Comparison of ENCODE assay signal across 17 cellular contexts in genomic region chr9:84339951-84340350, GRCh38. TPM values are rescaled to one million over a fixed set of nuclear protein-coding genes. Genes with fewer than 3 reads are reported as not detected.
DNase-seq lines count a peak whose midpoint lies in the region; ATAC-seq and TF ChIP-seq lines count a peak whose summit lies in the region.
"Had no signal": no experiment of that assay in that cellular context is flagged by ENCODE, and none has a peak within 500 bp of the region (broad histone marks: within the 10 kb centered on the region; RNA-seq: fewer than 3 reads in every experiment).

No MANE protein-coding gene starts in this region.

- H3K79me2 ChIP-seq in PC-3 (ENCODE audit: low read length), result no peaks in the 10 kb centered on the region

- ATAC-seq in PC-3, result no peak
- peak; percentile 93 for ATAC-seq in foreskin keratinocyte
- ATAC-seq in GM21619 (IDR thresholded peaks at IDR 0.05; ENCODE audit: unreplicated experiment), result no peak
- ATAC-seq in HG02973 (IDR thresholded peaks at IDR 0.05; ENCODE audit: unreplicated experiment), result no peak
- ATAC-seq: HCT116 had no signal

- intact Hi-C loops in PC-3 (cut with micrococcal nuclease), result no loop called here

- H3K9me2 ChIP-seq in PC-3 (replicated peaks; ENCODE audit: low read length), result no peaks in the 10 kb centered on the region

- H4K20me1 ChIP-seq in PC-3 (ENCODE audit: low read length), result no peaks in the 10 kb centered on the region

- no peaks in the 10 kb centered on the region for H3K36me3 Mint-ChIP-seq in mesothelial cell of epicardium
- H3K36me3 Mint-ChIP-seq: activated naive CD8-positive, alpha-beta T cell treated with anti-CD3 and anti-CD28 coated beads for 36 hours; memory B cell had no signal

- TF ChIP-seq CTCF in GM12865 (IDR thresholded peaks at IDR 0.05; ENCODE audit: insufficient read depth, low read depth, low read length, missing control alignments) (no peak), PC-3 (conservative IDR thresholded peaks at IDR 0.05; ENCODE audit: low read depth, low read length) (no peak), foreskin keratinocyte (conservative IDR thresholded peaks at IDR 0.05) (peak; percentile 3), mesothelial cell of epicardium (IDR thresholded peaks at IDR 0.05; ENCODE audit: unreplicated experiment) (no peak)

- 0 out of 2 replicates have a peak overlapping the region, but pooled peaks have one; percentile 7 for H2AFZ ChIP-seq in PC-3 (ENCODE audit: low read length)

- peaks cover 35% of the 10 kb centered on the region for H3K4me1 Mint-ChIP-seq in mesothelial cell of epicardium
- H3K4me1 Mint-ChIP-seq: activated naive CD8-positive, alpha-beta T cell treated with anti-CD3 and anti-CD28 coated beads for 36 hours; memory B cell had no signal

- no peaks in the 10 kb centered on the region for H3K27me3 ChIP-seq in PC-3 (ENCODE audit: low read length)
- no peaks in the 10 kb centered on the region for H3K27me3 ChIP-seq in foreskin keratinocyte
- H3K27me3 ChIP-seq: esophagus muscularis mucosa, tibial nerve had no signal

- H3K27ac Mint-ChIP-seq in mesothelial cell of epicardium, result peak overlapping the region; percentile 30
- H3K27ac Mint-ChIP-seq: activated naive CD8-positive, alpha-beta T cell treated with anti-CD3 and anti-CD28 coated beads for 36 hours; memory B cell had no signal

- BruUV-seq in PC-3 (replicated peaks; lab: Mats Ljungman, UMichigan), result no TSS peak

- H3K4me3 Mint-ChIP-seq in mesothelial cell of epicardium, result no peak overlapping the region
- H3K4me3 Mint-ChIP-seq: activated naive CD8-positive, alpha-beta T cell treated with anti-CD3 and anti-CD28 coated beads for 36 hours; memory B cell had no signal

- H3K4me3 ChIP-seq in GM12865 (ENCODE audit: low read depth, low read length) (no peak overlapping the region), PC-3 (ENCODE audit: low read length) (no peak overlapping the region)
- H3K4me3 ChIP-seq: esophagus muscularis mucosa, tibial nerve had no signal

- H3F3A ChIP-seq in PC-3 (ENCODE audit: low read length, unreplicated experiment), result no peaks in the 10 kb centered on the region

- H3K27me3 Mint-ChIP-seq in mesothelial cell of epicardium (ENCODE audit: low read depth), result no peaks in the 10 kb centered on the region
- H3K27me3 Mint-ChIP-seq: activated naive CD8-positive, alpha-beta T cell treated with anti-CD3 and anti-CD28 coated beads for 36 hours had no signal

- H3K9ac ChIP-seq in PC-3 (ENCODE audit: low read length), result no peak overlapping the region

- CTCF ChIA-PET in PC-3 (lab: Charles Lee), result no interaction called here

- no peaks in the 10 kb centered on the region for H3K9me3 Mint-ChIP-seq in mesothelial cell of epicardium
- H3K9me3 Mint-ChIP-seq: activated naive CD8-positive, alpha-beta T cell treated with anti-CD3 and anti-CD28 coated beads for 36 hours; memory B cell had no signal

- H3K4me2 ChIP-seq in PC-3 (ENCODE audit: low read length), result no peak overlapping the region

- H3K4me1 ChIP-seq in PC-3 (ENCODE audit: insufficient read depth, low read length), result no peaks in the 10 kb centered on the region
- H3K4me1 ChIP-seq in foreskin keratinocyte, result peaks cover 6% of the 10 kb centered on the region
- H3K4me1 ChIP-seq: tibial nerve had no signal

- DNase-seq in GM12865 (ENCODE audit: low read depth), result peak; percentile 35
- no peak for DNase-seq in PC-3
- peak; percentile 63 to 82 for DNase-seq in foreskin keratinocyte
- no peak for DNase-seq in mesothelial cell of epicardium (ENCODE audit: low spot score in 2 of 2, unreplicated experiment in 2 of 2)
- DNase-seq in cerebellum (ENCODE audit: low spot score), result no peak
- no peak for DNase-seq in NCI-H446 (lab: John Stamatoyannopoulos, UW)
- DNase-seq: activated CD4-positive, CD25-positive, alpha-beta regulatory T cell treated with anti-CD3 and anti-CD28 coated beads, Interleukin-2, amount 50 U/mL, for 72 hours; activated naive CD8-positive, alpha-beta T cell treated with anti-CD3 and anti-CD28 coated beads for 36 hours; AML-193; hypothalamus; NCI-H2029 treated with DMSO at 0.1 percent for 48 hours had no signal

- no peaks in the 10 kb centered on the region for H3K9me3 ChIP-seq in PC-3 (ENCODE audit: low read length)
- H3K9me3 ChIP-seq: esophagus muscularis mucosa, tibial nerve had no signal

- H3K27ac ChIP-seq in PC-3 (ENCODE audit: low read length) (no peak overlapping the region), foreskin keratinocyte (peak overlapping the region; percentile 72)
- H3K27ac ChIP-seq: esophagus muscularis mucosa, tibial nerve had no signal

- POLR2A ChIA-PET in PC-3 (lab: Charles Lee; ENCODE audit: unreplicated experiment), result no interaction called here

- no peaks in the 10 kb centered on the region for H3K36me3 ChIP-seq in PC-3 (ENCODE audit: low read depth, low read length)
- H3K36me3 ChIP-seq: esophagus muscularis mucosa, tibial nerve had no signal

RNA-seq across cellular contexts. Expression of gene SLC28A3, which starts 0.6 kb away (rescaled TPM):
- not detected in 2 replicates for total RNA-seq in PC-3 (2014; rRNA removed)
- 0.17 and 0.18 TPM in 2 replicates for total RNA-seq in foreskin keratinocyte
- polyA plus RNA-seq in foreskin keratinocyte, result 0.10 and 0.11 TPM in 2 replicates
- 0.72 to 0.89 TPM (median 0.84 TPM) in 3 replicates for total RNA-seq in mesothelial cell of epicardium
- 0.09 TPM for total RNA-seq in cerebellum

Comparison
In these comparisons a context has a peak if more than half of its experiments do, and no peak if none do; other contexts are left out.
1. DNase-seq: peak in GM12865 (single experiment) and foreskin keratinocyte (2 of 2); none in PC-3 (single experiment), mesothelial cell of epicardium (0 of 2), cerebellum (single experiment) and NCI-H446 (0 of 2).